ENCODE assay signal across 1 cellular context in the genomic region with DNA sequence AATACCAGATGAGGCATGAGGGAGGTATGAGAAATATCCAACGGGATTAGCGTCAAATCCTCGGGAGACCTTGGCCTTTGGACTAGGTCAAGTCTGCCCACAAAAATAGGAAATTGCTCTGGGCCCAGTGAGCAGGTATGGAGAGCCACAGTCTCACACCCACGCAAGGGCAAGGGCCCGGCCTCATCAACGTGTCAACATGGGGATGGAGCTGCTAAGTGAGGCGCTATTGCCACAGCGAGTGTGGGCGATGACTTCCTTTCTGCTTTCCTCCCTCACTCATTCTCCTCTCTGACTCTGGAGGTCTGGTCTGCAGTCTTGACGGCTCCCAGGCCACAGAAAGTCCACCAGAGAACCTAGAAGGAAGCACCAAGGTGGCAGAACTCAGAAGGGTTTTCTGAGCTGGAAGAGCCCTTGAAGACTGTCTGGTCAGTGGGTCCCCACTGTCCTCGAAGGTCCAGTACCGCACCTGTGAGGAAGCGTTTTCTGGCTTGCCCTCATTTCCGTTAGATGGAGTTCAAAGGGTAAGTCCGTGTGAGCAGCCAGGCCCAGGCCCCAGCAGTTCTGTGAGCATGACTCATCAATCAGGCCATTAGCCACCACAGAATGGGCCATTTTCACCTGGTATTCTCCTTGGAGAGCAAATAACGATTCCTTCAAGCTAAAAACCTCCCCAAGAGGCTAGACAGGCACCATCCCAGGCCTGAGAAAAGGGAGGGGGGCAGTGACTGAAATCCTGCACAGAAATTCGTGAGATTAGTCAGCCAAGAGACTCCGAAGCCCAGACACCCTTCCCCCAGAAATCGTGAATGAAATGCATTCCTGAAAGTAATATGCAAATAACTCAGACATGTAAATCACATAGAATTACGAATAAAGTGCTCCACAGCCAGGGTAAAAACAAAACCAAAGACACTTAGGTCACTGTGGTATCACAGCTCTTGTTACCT.
TF ChIP-seq lines count a peak whose summit lies in the region.

No MANE protein-coding gene starts in this region.

TF ChIP-seq in SK-N-SH, 30 proteins besides CTCF, POLR2A, EP300 and RAD21 (continued from another document):
- TF ChIP-seq POLR2AphosphoS5 (IDR thresholded peaks at IDR 0.05; ENCODE audit: low read depth, low read length) (peak; percentile 16; the same call in 1 of the 2 replicates), SIN3A (IDR thresholded peaks at IDR 0.05; ENCODE audit: borderline replicate concordance, low read depth, low read length) (no peak), REST (IDR thresholded peaks at IDR 0.05; ENCODE audit: low read depth, low read length) (peak; percentile 23; the same call in 1 of the 2 replicates), RXRA (IDR thresholded peaks at IDR 0.05; ENCODE audit: borderline replicate concordance, low read depth) (peak; percentile 64; the same call in 1 of the 2 replicates)
